Comparison of ENCODE assay signal across 12 cellular contexts in the genomic region with DNA sequence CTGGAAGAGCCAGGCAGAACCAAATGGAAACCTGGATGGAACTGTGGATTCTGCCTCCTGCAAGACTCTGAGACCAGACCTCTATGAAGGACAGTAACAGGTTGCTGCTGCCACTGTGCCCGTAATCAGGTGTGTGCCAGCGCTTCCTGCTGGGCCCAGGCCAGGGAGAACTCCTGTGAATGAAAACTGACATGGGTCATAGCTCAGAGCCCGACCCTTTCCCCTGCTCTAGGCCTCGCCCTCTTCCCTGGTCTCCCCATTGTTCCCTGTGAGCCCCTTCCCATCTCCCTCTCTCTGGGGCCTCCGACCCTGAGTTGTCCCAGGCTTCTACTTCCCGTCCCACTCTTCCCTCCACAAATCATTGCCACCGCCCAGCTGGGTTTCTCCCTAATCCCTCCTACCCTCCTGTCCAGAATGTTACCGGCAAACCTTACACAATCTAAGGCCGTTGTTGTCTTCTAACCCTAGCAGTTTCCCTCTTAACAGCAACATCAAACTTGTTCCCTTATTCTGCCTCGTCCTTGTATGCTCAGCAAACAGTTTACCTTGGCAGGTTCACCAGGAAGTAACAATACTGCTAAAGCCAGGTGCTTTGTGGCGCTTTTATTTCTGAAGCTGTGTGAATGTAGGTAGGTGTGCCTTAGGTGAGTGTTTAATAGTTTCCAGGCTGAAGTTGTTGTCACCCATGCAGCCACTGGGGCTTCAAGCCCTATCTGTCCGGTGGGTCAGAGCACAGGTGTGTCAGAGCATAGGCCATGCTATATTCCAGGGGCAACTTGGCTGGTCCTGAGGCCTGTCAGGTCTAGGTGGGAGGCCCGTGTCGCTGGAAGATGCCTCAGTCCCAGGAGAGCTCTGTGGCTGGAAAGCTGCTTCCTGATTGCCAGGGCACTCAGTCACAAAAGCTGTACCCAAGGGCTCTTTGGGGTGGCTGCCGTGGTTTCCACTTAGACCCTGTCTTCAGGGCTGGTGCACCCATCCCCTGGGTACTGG. TPM values are rescaled to one million over a fixed set of nuclear protein-coding genes. Genes with fewer than 3 reads are reported as not detected.
DNase-seq lines count a peak whose midpoint lies in the region; ATAC-seq and TF ChIP-seq lines count a peak whose summit lies in the region.
"Had no signal": no experiment of that assay in that cellular context is flagged by ENCODE, and none has a peak within 500 bp of the region (broad histone marks: within the 10 kb centered on the region; RNA-seq: fewer than 3 reads in every experiment).

No MANE protein-coding gene starts in this region.

- TF ChIP-seq EP300 in gastroesophageal sphincter (IDR thresholded peaks at IDR 0.05): no peak

- H3K36me3 ChIP-seq in esophagus squamous epithelium (no peaks in the 10 kb centered on the region), gastroesophageal sphincter (no peaks in the 10 kb centered on the region)
- H3K36me3 ChIP-seq: esophagus muscularis mucosa had no signal

- 45 to 61% methylated on average over 12 of the region's 15 CpGs for WGBS in esophagus squamous epithelium, 2 donors
- WGBS in gastroesophageal sphincter (ENCODE audit: low coverage in 1 of 2), 2 donors: 70 to 83% methylated on average over 1 to 10 of the region's 15 CpGs

- CTCF ChIA-PET in activated naive CD4-positive, alpha-beta T cell treated with anti-CD3 and anti-CD28 coated beads, Interleukin-2, amount 10 ng/mL, durations not matched to agents 7 days and 5 days (lab: Charles Lee): interaction anchor here (1.1 to 5.1 kb wide), 5 partner anchors 20 to 152 kb away, joined by 3 to 24 read pairs (median 4); no protein-coding TSS in a partner anchor

- peaks cover 0 to 49% (median 0%) of the 10 kb centered on the region in 4 donors for H3K27me3 ChIP-seq in esophagus squamous epithelium
- peaks cover 12% of the 10 kb centered on the region for H3K27me3 ChIP-seq in gastroesophageal sphincter

- H3K27ac Mint-ChIP-seq in activated naive CD4-positive, alpha-beta T cell treated with anti-CD3 and anti-CD28 coated beads, Interleukin-2, amount 10 ng/mL, durations not matched to agents 7 days and 5 days: peak overlapping the region; percentile 99
- peak overlapping the region; percentile 74 for H3K27ac Mint-ChIP-seq in type B pancreatic cell

- H3K4me3 ChIP-seq in esophagus squamous epithelium (no peak overlapping the region), gastroesophageal sphincter (no peak overlapping the region)
- H3K4me3 ChIP-seq: esophagus muscularis mucosa, K562 had no signal

- DNase-seq in activated naive CD4-positive, alpha-beta T cell treated with anti-CD3 and anti-CD28 coated beads, Interleukin-2, amount 10 ng/mL, durations not matched to agents 7 days and 5 days: no peak
- no peak for DNase-seq in activated naive CD4-positive, alpha-beta T cell treated with Interleukin-2 at 50 U/mL for 16 hours
- DNase-seq in NCI-H748 (lab: John Stamatoyannopoulos, UW; ENCODE audit: unreplicated experiment): peak; percentile 88
- no peak for DNase-seq in esophagus squamous epithelium (lab: John Stamatoyannopoulos, UW)
- DNase-seq in type B pancreatic cell (ENCODE audit: extremely low spot score, unreplicated experiment): no peak
- no peak for DNase-seq in ecto neural progenitor cell (ENCODE audit: low spot score)
- DNase-seq: activated T-cell treated with anti-CD3 and anti-CD28 coated beads, Interleukin-2, amount 50 U/mL, for 4 hours; SHP77 treated with DMSO at 0.1 percent for 48 hours had no signal

- H3K36me3 Mint-ChIP-seq in activated naive CD4-positive, alpha-beta T cell treated with anti-CD3 and anti-CD28 coated beads, Interleukin-2, amount 10 ng/mL, durations not matched to agents 7 days and 5 days: peaks cover 13% of the 10 kb centered on the region
- H3K36me3 Mint-ChIP-seq in type B pancreatic cell: no peaks in the 10 kb centered on the region

- H3K4me1 ChIP-seq in esophagus squamous epithelium (peaks cover 22 to 38% (median 30%) of the 10 kb centered on the region in 3 donors), gastroesophageal sphincter (no peaks in the 10 kb centered on the region)
- H3K4me1 ChIP-seq: esophagus muscularis mucosa had no signal

- ATAC-seq in gastroesophageal sphincter (no peak), GM19023 (IDR thresholded peaks at IDR 0.05; ENCODE audit: unreplicated experiment) (no peak)
- ATAC-seq: activated T-cell treated with anti-CD3 and anti-CD28 coated beads, Interleukin-2, amount 50 U/mL, for 4 hours; K562 had no signal

- H3K27ac ChIP-seq in esophagus squamous epithelium (peak overlapping the region; percentile 53 to 70 (median 61)), gastroesophageal sphincter (no peak overlapping the region)

- TF ChIP-seq POLR2A in esophagus squamous epithelium (IDR thresholded peaks at IDR 0.05) (no peak), gastroesophageal sphincter (IDR thresholded peaks at IDR 0.05) (no peak)

- no peak overlapping the region for H3K4me3 Mint-ChIP-seq in activated naive CD4-positive, alpha-beta T cell treated with anti-CD3 and anti-CD28 coated beads, Interleukin-2, amount 10 ng/mL, durations not matched to agents 7 days and 5 days
- no peak overlapping the region for H3K4me3 Mint-ChIP-seq in type B pancreatic cell
- H3K4me3 Mint-ChIP-seq: activated T-cell treated with anti-CD3 and anti-CD28 coated beads, Interleukin-2, amount 50 U/mL, for 4 hours had no signal

- H3K9me3 ChIP-seq in esophagus squamous epithelium: no peaks in the 10 kb centered on the region
- H3K9me3 ChIP-seq in gastroesophageal sphincter: no peaks in the 10 kb centered on the region
- H3K9me3 ChIP-seq: esophagus muscularis mucosa had no signal

- TF ChIP-seq CTCF in esophagus squamous epithelium (IDR thresholded peaks at IDR 0.05) (no peak), type B pancreatic cell (conservative IDR thresholded peaks at IDR 0.05) (no peak), gastroesophageal sphincter (IDR thresholded peaks at IDR 0.05) (no peak)

- peaks cover 8% of the 10 kb centered on the region for H3K27me3 Mint-ChIP-seq in activated naive CD4-positive, alpha-beta T cell treated with anti-CD3 and anti-CD28 coated beads, Interleukin-2, amount 10 ng/mL, durations not matched to agents 7 days and 5 days
- peaks cover 4% of the 10 kb centered on the region for H3K27me3 Mint-ChIP-seq in type B pancreatic cell

- H3K4me1 Mint-ChIP-seq in activated naive CD4-positive, alpha-beta T cell treated with anti-CD3 and anti-CD28 coated beads, Interleukin-2, amount 10 ng/mL, durations not matched to agents 7 days and 5 days: peaks cover 50% of the 10 kb centered on the region
- peaks cover 18% of the 10 kb centered on the region for H3K4me1 Mint-ChIP-seq in type B pancreatic cell (ENCODE audit: unreplicated experiment)

- intact Hi-C loops in esophagus squamous epithelium (cut with DNase I): no loop called here

- H3K9me3 Mint-ChIP-seq in activated naive CD4-positive, alpha-beta T cell treated with anti-CD3 and anti-CD28 coated beads, Interleukin-2, amount 10 ng/mL, durations not matched to agents 7 days and 5 days: peaks cover 2% of the 10 kb centered on the region
- H3K9me3 Mint-ChIP-seq in type B pancreatic cell: no peaks in the 10 kb centered on the region
- H3K9me3 Mint-ChIP-seq: activated T-cell treated with anti-CD3 and anti-CD28 coated beads, Interleukin-2, amount 50 U/mL, for 4 hours had no signal

RNA-seq across cellular contexts. Expression of a gene that starts 32.0 kb away (rescaled TPM):
- 1 to 10 TPM in 2 of 4 donors, under 1 TPM in 2; 0.18 to 2.3 (median 0.92) TPM for total RNA-seq in esophagus squamous epithelium
- 4.5 and 9.8 TPM in 2 replicates for total RNA-seq in type B pancreatic cell (ENCODE audit: low replicate concordance)
- total RNA-seq in gastroesophageal sphincter: under 1 TPM in 3 of 4 donors, not detected in 1; 0.08 to 0.94 (median 0.77) TPM

Comparison
In these comparisons a context has a peak if more than half of its experiments do, and no peak if none do; other contexts are left out.
1. H3K27ac ChIP-seq: peak in esophagus squamous epithelium (4 of 4); none in gastroesophageal sphincter (0 of 4).